Comparison of ENCODE assay signal across 18 cellular contexts in the genomic region with DNA sequence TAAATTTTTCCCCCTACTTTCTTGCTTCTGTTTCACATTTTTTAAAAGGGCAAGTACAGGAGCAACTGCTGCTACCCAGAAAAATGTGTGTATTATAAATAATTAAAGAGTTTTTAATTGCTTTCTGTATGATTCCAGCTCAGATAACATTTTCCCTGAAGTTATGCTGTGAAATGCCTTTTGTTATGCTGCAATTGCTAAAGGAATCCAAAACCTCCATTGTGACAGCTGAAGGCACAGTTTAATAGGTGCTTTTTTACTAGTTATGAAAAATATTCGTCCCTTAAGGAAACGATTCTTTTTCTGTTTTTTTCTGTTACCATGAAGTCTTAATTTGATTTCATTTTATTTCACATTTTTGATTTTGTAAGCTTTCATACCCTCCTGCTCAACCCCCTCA.
"Had no signal": no experiment of that assay in that cellular context is flagged by ENCODE, and none has a peak within 500 bp of the region (broad histone marks: within the 10 kb centered on the region; RNA-seq: fewer than 3 reads in every experiment).

No MANE protein-coding gene starts in this region.

- H3K27ac ChIP-seq: colonic mucosa, esophagus squamous epithelium, foreskin keratinocyte, neutrophil, psoas muscle, suprapubic skin, thyroid gland had no signal

- H3K4me1 ChIP-seq: colonic mucosa, esophagus squamous epithelium had no signal

- H3K9me3 ChIP-seq: colonic mucosa, esophagus squamous epithelium, neutrophil, psoas muscle, suprapubic skin, thyroid gland had no signal

- DNase-seq: colonic mucosa; dermis blood vessel endothelial cell; esophagus squamous epithelium; foreskin keratinocyte; left colon; left ventricle myocardium superior; mesenchymal stem cell; naive thymus-derived CD4-positive, alpha-beta T cell; psoas muscle; retina; small intestine; stimulated activated CD4-positive, alpha-beta T cell treated with anti-CD3 and anti-CD28 coated beads, Interleukin-12 subunit alpha, Interleukin-12 subunit beta, amount 100 ng/mL, for 4 hours; stimulated activated naive CD8-positive, alpha-beta T cell treated with anti-CD3 and anti-CD28 coated beads, Interleukin-15, Interleukin-2, amounts not matched to agents 100 U/mL and 50 U/mL, for 24 hours; thyroid gland had no signal

- H3K36me3 ChIP-seq: colonic mucosa, thyroid gland had no signal

- H3K27me3 ChIP-seq: colonic mucosa, esophagus squamous epithelium, foreskin keratinocyte, neutrophil, suprapubic skin, thyroid gland had no signal

- ATAC-seq: foreskin keratinocyte; left colon; left ventricle myocardium superior; naive thymus-derived CD4-positive, alpha-beta T cell; psoas muscle; sciatic nerve; stimulated activated naive CD8-positive, alpha-beta T cell treated with anti-CD3 and anti-CD28 coated beads, Interleukin-15, Interleukin-2, amounts not matched to agents 100 U/mL and 50 U/mL, for 24 hours had no signal

- H3K4me3 ChIP-seq: colonic mucosa, esophagus squamous epithelium, lung, psoas muscle, suprapubic skin, thyroid gland had no signal
